Comparison of ENCODE assay signal across 26 cellular contexts in genomic region chr1:1861339-1861730, GRCh38. TPM values are rescaled to one million over a fixed set of nuclear protein-coding genes. Genes with fewer than 3 reads are reported as not detected.
DNase-seq lines count a peak whose midpoint lies in the region; ATAC-seq and TF ChIP-seq lines count a peak whose summit lies in the region.
"Had no signal": no experiment of that assay in that cellular context is flagged by ENCODE, and none has a peak within 500 bp of the region (broad histone marks: within the 10 kb centered on the region; RNA-seq: fewer than 3 reads in every experiment).

No MANE protein-coding gene starts in this region.

- CTCF ChIA-PET in A673 (lab: Charles Lee) = interaction anchor here (1.0 kb wide), 1 partner anchor 9 kb away, joined by 3 read pairs; no protein-coding TSS in a partner anchor
- CTCF ChIA-PET in CD4-positive, alpha-beta T cell (lab: Charles Lee) = no interaction called here
- CTCF ChIA-PET in OCI-LY7 (lab: Charles Lee; ENCODE audit: unreplicated experiment) = interaction anchor here (0.7 kb wide), 1 partner anchor 37 kb away, joined by 4 read pairs; no protein-coding TSS in a partner anchor

- no peak for TF ChIP-seq CTCF in A673 (conservative IDR thresholded peaks at IDR 0.05; ENCODE audit: low read depth, low read length)
- no peak for TF ChIP-seq CTCF in CD4-positive, alpha-beta T cell (IDR thresholded peaks at IDR 0.05)
- no peak for TF ChIP-seq CTCF in OCI-LY7 (conservative IDR thresholded peaks at IDR 0.05; ENCODE audit: low read length)
- no peak for TF ChIP-seq CTCF in ascending aorta (IDR thresholded peaks at IDR 0.05)

- H3K36me3 Mint-ChIP-seq in CD4-positive, alpha-beta T cell (ENCODE audit: low read depth) = peaks cover 9% of the 10 kb centered on the region

- H3K27ac Mint-ChIP-seq in CD4-positive, alpha-beta T cell = peak overlapping the region; percentile 76
- H3K27ac Mint-ChIP-seq: progenitor cell of endocrine pancreas; stimulated activated naive CD8-positive, alpha-beta T cell treated with anti-CD3 and anti-CD28 coated beads, Interleukin-15, Interleukin-2, amounts not matched to agents 100 ng/mL and 50 ng/mL, for 24 hours had no signal

- H2AFZ ChIP-seq in OCI-LY7 (ENCODE audit: low read length) = no peak overlapping the region

- H3K9me3 ChIP-seq in A673 (ENCODE audit: low read depth, low read length, poor library complexity, severe bottlenecking) (no peaks in the 10 kb centered on the region), OCI-LY7 (ENCODE audit: low read length) (no peaks in the 10 kb centered on the region), ascending aorta (no peaks in the 10 kb centered on the region)
- no peaks in the 10 kb centered on the region for H3K9me3 ChIP-seq in CD4-positive, alpha-beta T cell (ENCODE audit: control insufficient read depth, low read length)
- H3K9me3 ChIP-seq: adrenal gland, gastroesophageal sphincter, HAP-1, transverse colon had no signal

- no peak for ATAC-seq in CD4-positive, alpha-beta T cell (ENCODE audit: poor library complexity)
- ATAC-seq in left ventricle myocardium superior = peak; percentile 13
- no peak for ATAC-seq in HG02938 (IDR thresholded peaks at IDR 0.05; ENCODE audit: unreplicated experiment)
- no peak for ATAC-seq in HG02885 (IDR thresholded peaks at IDR 0.05; ENCODE audit: poor library complexity, unreplicated experiment)
- ATAC-seq: gastroesophageal sphincter had no signal

- H3K4me1 ChIP-seq in A673 (ENCODE audit: insufficient read depth, low read length, poor library complexity, severe bottlenecking) = peaks cover 52% of the 10 kb centered on the region
- H3K4me1 ChIP-seq in OCI-LY7 (ENCODE audit: insufficient read depth, low read length, poor library complexity, severe bottlenecking) = peaks cover 97% of the 10 kb centered on the region
- peaks cover 3 to 50% of the 10 kb centered on the region in 2 donors for H3K4me1 ChIP-seq in ascending aorta

- no peak overlapping the region for H3K4me3 ChIP-seq in A673 (ENCODE audit: low read depth, low read length, poor library complexity, severe bottlenecking)
- H3K4me3 ChIP-seq in OCI-LY7 (ENCODE audit: low read depth, low read length, poor library complexity, severe bottlenecking) = no peak overlapping the region
- H3K4me3 ChIP-seq in ascending aorta = no peak overlapping the region
- H3K4me3 ChIP-seq: adrenal gland, gastroesophageal sphincter, HAP-1, skin epidermis, transverse colon had no signal

- peaks cover 90% of the 10 kb centered on the region for H3K4me1 Mint-ChIP-seq in CD4-positive, alpha-beta T cell (ENCODE audit: low read depth)

- POLR2A ChIA-PET in A673 (lab: Charles Lee; ENCODE audit: low non-redundant PET) (no interaction called here), OCI-LY7 (lab: Charles Lee) (interaction anchor here (0.8 to 1.1 kb wide), 2 partner anchors 8 to 44 kb away, joined by 3 read pairs; no protein-coding TSS in a partner anchor)
- POLR2A ChIA-PET in CD4-positive, alpha-beta T cell (lab: Charles Lee) = no interaction called here

- BruUV-seq in A673 (replicated peaks; lab: Mats Ljungman, UMichigan) = no TSS peak
- no TSS peak for BruUV-seq in OCI-LY7 (replicated peaks; lab: Mats Ljungman, UMichigan)

- no peaks in the 10 kb centered on the region for H3K27me3 Mint-ChIP-seq in CD4-positive, alpha-beta T cell
- H3K27me3 Mint-ChIP-seq: progenitor cell of endocrine pancreas; stimulated activated naive CD8-positive, alpha-beta T cell treated with anti-CD3 and anti-CD28 coated beads, Interleukin-15, Interleukin-2, amounts not matched to agents 100 ng/mL and 50 ng/mL, for 24 hours had no signal

- DNase-seq in A673 (ENCODE audit: low spot score) (peak; percentile 34), OCI-LY7 (ENCODE audit: low spot score) (no peak), left ventricle myocardium superior (no peak), SIG-M5 treated with dmso at 0.1 percent for 504 hours (lab: John Stamatoyannopoulos, UW; ENCODE audit: unreplicated experiment) (no peak), ascending aorta (ENCODE audit: low spot score in 2 of 2) (no peak)
- DNase-seq in CD4-positive, alpha-beta T cell = no peak
- DNase-seq: activated CD4-positive, alpha-beta T cell treated with anti-CD3 and anti-CD28 coated beads for 48 hours; activated effector memory CD4-positive, alpha-beta T cell treated with Interleukin-2 at 50 U/mL for 16 hours; DND-41; erythroblast; IMR-90; NCI-H1417; NCI-H2107; NCI-H524; nephron progenitor cell; stimulated activated CD4-positive, alpha-beta T cell treated with anti-CD3 and anti-CD28 coated beads, Interleukin-4, amount 100 ng/mL, for 1 hour; transverse colon had no signal

- intact Hi-C loops in A673 (cut with micrococcal nuclease; ENCODE audit: unreplicated experiment) (no loop called here), OCI-LY7 (cut with micrococcal nuclease; ENCODE audit: unreplicated experiment) (no loop called here), left ventricle myocardium superior (cut with micrococcal nuclease) (no loop called here), ascending aorta (cut with DNase I) (no loop called here)
- intact Hi-C loops in CD4-positive, alpha-beta T cell (cut with DNase I, micrococcal nuclease) = no loop called here

- H3K4me2 ChIP-seq in OCI-LY7 (ENCODE audit: low read length) = peak overlapping the region; percentile 40; the same call in 1 of the 2 replicates

- no peaks in the 10 kb centered on the region for H3K9me3 Mint-ChIP-seq in CD4-positive, alpha-beta T cell
- H3K9me3 Mint-ChIP-seq: stimulated activated naive CD8-positive, alpha-beta T cell treated with anti-CD3 and anti-CD28 coated beads, Interleukin-15, Interleukin-2, amounts not matched to agents 100 ng/mL and 50 ng/mL, for 24 hours had no signal

- H3K27me3 ChIP-seq in A673 (replicated peaks; ENCODE audit: insufficient read depth, low read depth, low read length, poor library complexity) (no peaks in the 10 kb centered on the region), ascending aorta (no peaks in the 10 kb centered on the region)
- H3K27me3 ChIP-seq in CD4-positive, alpha-beta T cell (ENCODE audit: control insufficient read depth, insufficient read depth, low read length) = no peaks in the 10 kb centered on the region
- H3K27me3 ChIP-seq: adrenal gland, gastroesophageal sphincter, transverse colon had no signal

- H3K36me3 ChIP-seq in A673 (ENCODE audit: insufficient read depth, low read length, poor library complexity, severe bottlenecking) (no peaks in the 10 kb centered on the region), OCI-LY7 (ENCODE audit: insufficient read depth, low read length) (peaks cover 71% of the 10 kb centered on the region), ascending aorta (no peaks in the 10 kb centered on the region)
- H3K36me3 ChIP-seq: adrenal gland, gastroesophageal sphincter, transverse colon had no signal

- H4K20me1 ChIP-seq in OCI-LY7 (ENCODE audit: insufficient read depth, low read length) = peaks cover 26% of the 10 kb centered on the region; the same call in 1 of the 2 replicates

- H3K27ac ChIP-seq in A673 (ENCODE audit: low read depth, low read length, poor library complexity, severe bottlenecking) (peak overlapping the region; percentile 93), OCI-LY7 (ENCODE audit: low read depth, low read length, poor library complexity, severe bottlenecking) (peak overlapping the region; percentile 49), ascending aorta (no peak overlapping the region)
- no peak overlapping the region for H3K27ac ChIP-seq in CD4-positive, alpha-beta T cell (ENCODE audit: low read depth, low read length)
- H3K27ac ChIP-seq: adrenal gland, gastroesophageal sphincter, HL-60 had no signal

- H3K79me2 ChIP-seq in OCI-LY7 (ENCODE audit: insufficient read depth, low read depth, low read length) = peaks cover 100% of the 10 kb centered on the region

- H3K9me2 ChIP-seq in OCI-LY7 (ENCODE audit: insufficient read depth, low read length) = no peaks in the 10 kb centered on the region

- peak overlapping the region; percentile 30 for H3K4me3 Mint-ChIP-seq in CD4-positive, alpha-beta T cell
- H3K4me3 Mint-ChIP-seq: nephron progenitor cell had no signal

RNA-seq across cellular contexts. Expression of gene GNB1, which starts 29.6 kb away (rescaled TPM):
- 610 and 611 TPM in 2 replicates for total RNA-seq in A673 (2021)
- 100 to 1,000 TPM; 138 to 149 TPM for total RNA-seq in CD4-positive, alpha-beta T cell
- total RNA-seq in OCI-LY7 (2014; rRNA removed; shearing (Covaris generic)) = 86.9 and 101 TPM in 2 replicates
- total RNA-seq in OCI-LY7 (2022) = 502 and 563 TPM in 2 replicates
- 172 TPM for total RNA-seq in left ventricle myocardium superior
- 170 TPM for total RNA-seq in ascending aorta

RNA-seq across cellular contexts. Expression of gene CALML6, which starts 53.7 kb away (rescaled TPM):
- 0.28 TPM in 1 of 2 replicates, not detected in the other for total RNA-seq in A673 (2021)
- under 1 TPM; 0.47 to 0.69 TPM for total RNA-seq in CD4-positive, alpha-beta T cell
- total RNA-seq in OCI-LY7 (2014; rRNA removed; shearing (Covaris generic)) = 0.54 and 0.88 TPM in 2 replicates
- 2.4 and 5.1 TPM in 2 replicates for total RNA-seq in OCI-LY7 (2022)
- not detected for total RNA-seq in left ventricle myocardium superior
- total RNA-seq in ascending aorta = not detected
- total RNA-seq: IMR-90 had no signal

RNA-seq across cellular contexts. Expression of gene TMEM52, which starts 57.7 kb away (rescaled TPM):
- 4.1 and 10.3 TPM in 2 replicates for total RNA-seq in A673 (2021)
- 1 to 10 TPM in 1 of 2 experiments, under 1 TPM in 1; 0.49 to 1.9 TPM for total RNA-seq in CD4-positive, alpha-beta T cell
- total RNA-seq in OCI-LY7 (2014; rRNA removed; shearing (Covaris generic)) = 0.46 and 1.7 TPM in 2 replicates
- 2.5 and 2.7 TPM in 2 replicates for total RNA-seq in OCI-LY7 (2022)
- 1.7 TPM for total RNA-seq in left ventricle myocardium superior
- total RNA-seq in ascending aorta = not detected

Comparison
In these comparisons a context has a peak if more than half of its experiments do, and no peak if none do; other contexts are left out.
1. H3K27ac ChIP-seq: peak in A673 (single experiment) and OCI-LY7 (single experiment); none in CD4-positive, alpha-beta T cell (single experiment) and ascending aorta (0 of 2).